In genomic region chr16:69396187-69397061, GRCh38 we compare ENCODE assay signal across 1 cellular context.
A peak's percentile ranks its signal among the peaks of the same experiment; 100 is the strongest.
TF ChIP-seq lines count a peak whose summit lies in the region.

No MANE protein-coding gene starts in this region.

TF ChIP-seq in HepG2, 621 proteins besides CTCF, POLR2A, EP300 and RAD21 (continued from another document):
- peak; percentile 84 for TF ChIP-seq KLF6 (CRISPR knock-in tag; IDR thresholded peaks at IDR 0.05)
- TF ChIP-seq HNF1A (IDR thresholded peaks at IDR 0.05; ENCODE audit: low read depth) = peak; percentile 100
- TF ChIP-seq HNF1A (CRISPR knock-in tag; IDR thresholded peaks at IDR 0.05; ENCODE audit: borderline replicate concordance) = peak; percentile 99
- no peak for TF ChIP-seq ATF7-NPFF (CRISPR knock-in tag; IDR thresholded peaks at IDR 0.05; ENCODE audit: low read depth)
- no peak for TF ChIP-seq ZNF75D (CRISPR knock-in tag; IDR thresholded peaks at IDR 0.05; ENCODE audit: borderline replicate concordance)
- peak; percentile 82 for TF ChIP-seq DRAP1 (CRISPR knock-in tag; IDR thresholded peaks at IDR 0.05)
- TF ChIP-seq TBP (CRISPR knock-in tag; IDR thresholded peaks at IDR 0.05) = no peak
- 0 out of 2 replicates have a peak, but pooled peaks have one; percentile 84 for TF ChIP-seq MED13 (CRISPR knock-in tag; IDR thresholded peaks at IDR 0.05)
- peak; percentile 15; the same call in 1 of the 2 replicates for TF ChIP-seq YEATS2 (CRISPR knock-in tag; IDR thresholded peaks at IDR 0.05; ENCODE audit: borderline replicate concordance)
- TF ChIP-seq ARNT2 (CRISPR knock-in tag; IDR thresholded peaks at IDR 0.05; ENCODE audit: low read depth) = 0 out of 2 replicates have a peak, but pooled peaks have one; percentile 27
- peak; percentile 7; the same call in 1 of the 2 replicates for TF ChIP-seq SMYD3 (CRISPR knock-in tag; IDR thresholded peaks at IDR 0.05)
- peak; percentile 88; the same call in 1 of the 2 replicates for TF ChIP-seq ELF4 (CRISPR knock-in tag; IDR thresholded peaks at IDR 0.05; ENCODE audit: borderline replicate concordance)
- TF ChIP-seq LCORL (IDR thresholded peaks at IDR 0.05) = peak; percentile 93
- TF ChIP-seq LCORL (CRISPR knock-in tag; IDR thresholded peaks at IDR 0.05) = no peak; the same call in 1 of the 2 replicates
- peak; percentile 93 for TF ChIP-seq RARA (CRISPR knock-in tag; IDR thresholded peaks at IDR 0.05)
- TF ChIP-seq IKZF4 (CRISPR knock-in tag; IDR thresholded peaks at IDR 0.05; ENCODE audit: borderline replicate concordance, low read depth, not compliant biosample characterization) = no peak
- peak; percentile 68; the same call in 1 of the 2 replicates for TF ChIP-seq ARID4A (CRISPR knock-in tag; IDR thresholded peaks at IDR 0.05; ENCODE audit: borderline replicate concordance)
- TF ChIP-seq KAT8 (CRISPR knock-in tag; IDR thresholded peaks at IDR 0.05) = peak; percentile 88
- TF ChIP-seq ZFP36L2 (CRISPR knock-in tag; IDR thresholded peaks at IDR 0.05) = peak; percentile 7; the same call in 1 of the 2 replicates
